In genomic region chr12:68940731-68941130, GRCh38 we compare ENCODE assay signal across 1 cellular context.
TF ChIP-seq lines count a peak whose summit lies in the region.

No MANE protein-coding gene starts in this region.

TF ChIP-seq in SK-N-SH treated with all-trans-retinoic acid at 6 μM for 48 hours, 23 proteins besides CTCF, POLR2A, EP300 and RAD21 (continued from another document):
- TF ChIP-seq, protein P1, sequence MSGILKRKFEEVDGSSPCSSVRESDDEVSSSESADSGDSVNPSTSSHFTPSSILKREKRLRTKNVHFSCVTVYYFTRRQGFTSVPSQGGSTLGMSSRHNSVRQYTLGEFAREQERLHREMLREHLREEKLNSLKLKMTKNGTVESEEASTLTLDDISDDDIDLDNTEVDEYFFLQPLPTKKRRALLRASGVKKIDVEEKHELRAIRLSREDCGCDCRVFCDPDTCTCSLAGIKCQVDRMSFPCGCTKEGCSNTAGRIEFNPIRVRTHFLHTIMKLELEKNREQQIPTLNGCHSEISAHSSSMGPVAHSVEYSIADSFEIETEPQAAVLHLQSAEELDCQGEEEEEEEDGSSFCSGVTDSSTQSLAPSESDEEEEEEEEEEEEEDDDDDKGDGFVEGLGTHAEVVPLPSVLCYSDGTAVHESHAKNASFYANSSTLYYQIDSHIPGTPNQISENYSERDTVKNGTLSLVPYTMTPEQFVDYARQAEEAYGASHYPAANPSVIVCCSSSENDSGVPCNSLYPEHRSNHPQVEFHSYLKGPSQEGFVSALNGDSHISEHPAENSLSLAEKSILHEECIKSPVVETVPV (CRISPR knock-in tag; IDR thresholded peaks at IDR 0.05): no peak
- no peak for TF ChIP-seq ZFP30 (CRISPR knock-in tag; IDR thresholded peaks at IDR 0.05)
- TF ChIP-seq GLIS3 (CRISPR knock-in tag; IDR thresholded peaks at IDR 0.05): no peak
- no peak for TF ChIP-seq CREB5 (CRISPR knock-in tag; IDR thresholded peaks at IDR 0.05; ENCODE audit: low read depth)
- TF ChIP-seq, protein P2, sequence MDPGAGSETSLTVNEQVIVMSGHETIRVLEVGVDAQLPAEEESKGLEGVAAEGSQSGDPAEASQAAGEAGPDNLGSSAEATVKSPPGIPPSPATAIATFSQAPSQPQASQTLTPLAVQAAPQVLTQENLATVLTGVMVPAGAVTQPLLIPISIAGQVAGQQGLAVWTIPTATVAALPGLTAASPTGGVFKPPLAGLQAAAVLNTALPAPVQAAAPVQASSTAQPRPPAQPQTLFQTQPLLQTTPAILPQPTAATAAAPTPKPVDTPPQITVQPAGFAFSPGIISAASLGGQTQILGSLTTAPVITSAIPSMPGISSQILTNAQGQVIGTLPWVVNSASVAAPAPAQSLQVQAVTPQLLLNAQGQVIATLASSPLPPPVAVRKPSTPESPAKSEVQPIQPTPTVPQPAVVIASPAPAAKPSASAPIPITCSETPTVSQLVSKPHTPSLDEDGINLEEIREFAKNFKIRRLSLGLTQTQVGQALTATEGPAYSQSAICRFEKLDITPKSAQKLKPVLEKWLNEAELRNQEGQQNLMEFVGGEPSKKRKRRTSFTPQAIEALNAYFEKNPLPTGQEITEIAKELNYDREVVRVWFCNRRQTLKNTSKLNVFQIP (CRISPR knock-in tag; IDR thresholded peaks at IDR 0.05; ENCODE audit: borderline replicate concordance, low read depth): no peak
- no peak for TF ChIP-seq TOX (CRISPR knock-in tag; IDR thresholded peaks at IDR 0.05; ENCODE audit: borderline replicate concordance)
